Comparison of ENCODE assay signal across 27 cellular contexts in genomic region chr6:44277763-44278162, GRCh38. TPM values are rescaled to one million over a fixed set of nuclear protein-coding genes. Genes with fewer than 3 reads are reported as not detected.
"Had no signal": no experiment of that assay in that cellular context is flagged by ENCODE, and none has a peak within 500 bp of the region (broad histone marks: within the 10 kb centered on the region; RNA-seq: fewer than 3 reads in every experiment).

No MANE protein-coding gene starts in this region.

- DNase-seq: dermis blood vessel endothelial cell; effector memory CD8-positive, alpha-beta T cell; erythroblast; esophagus squamous epithelium; foreskin melanocyte; left ventricle myocardium superior; lower lobe of right lung; naive thymus-derived CD8-positive, alpha-beta T cell; nucleus accumbens; ovary; psoas muscle; right cardiac atrium; sigmoid colon; stimulated activated CD4-positive, alpha-beta T cell treated with anti-CD3 and anti-CD28 coated beads, Interleukin-2, amount 100 ng/mL, for 24 hours; stimulated activated CD4-positive, alpha-beta T cell treated with anti-CD3 and anti-CD28 coated beads, Interleukin-4, amount 100 ng/mL, for 24 hours; stimulated activated naive CD8-positive, alpha-beta T cell treated with anti-CD3 and anti-CD28 coated beads, Interleukin-15, Interleukin-2, amounts not matched to agents 100 U/mL and 50 U/mL, for 24 hours had no signal

- H3K4me3 ChIP-seq: coronary artery, esophagus squamous epithelium, lower lobe of right lung, ovary, psoas muscle, sigmoid colon, thoracic aorta, tibial nerve, upper lobe of left lung had no signal

- ATAC-seq: effector memory CD8-positive, alpha-beta T cell; left ventricle myocardium superior; lower lobe of right lung; naive thymus-derived CD8-positive, alpha-beta T cell; psoas muscle; right cardiac atrium; stimulated activated effector memory CD8-positive, alpha-beta T cell treated with anti-CD3 and anti-CD28 coated beads, Interleukin-12 subunit alpha, Interleukin-12 subunit beta, amount 100 ng/mL, for 72 hours; stimulated activated naive CD8-positive, alpha-beta T cell treated with anti-CD3 and anti-CD28 coated beads, Interleukin-15, Interleukin-2, amounts not matched to agents 100 U/mL and 50 U/mL, for 24 hours had no signal

- H3K27ac Mint-ChIP-seq: effector memory CD8-positive, alpha-beta T cell; stimulated activated effector memory CD8-positive, alpha-beta T cell treated with anti-CD3 and anti-CD28 coated beads, Interleukin-12 subunit alpha, Interleukin-12 subunit beta, amount 100 ng/mL, for 72 hours had no signal

- H3K36me3 Mint-ChIP-seq: stimulated activated effector memory CD8-positive, alpha-beta T cell treated with anti-CD3 and anti-CD28 coated beads, Interleukin-12 subunit alpha, Interleukin-12 subunit beta, amount 100 ng/mL, for 72 hours had no signal

- H3K9me3 Mint-ChIP-seq: effector memory CD8-positive, alpha-beta T cell; naive thymus-derived CD8-positive, alpha-beta T cell; neural crest cell; stimulated activated effector memory CD8-positive, alpha-beta T cell treated with anti-CD3 and anti-CD28 coated beads, Interleukin-12 subunit alpha, Interleukin-12 subunit beta, amount 100 ng/mL, for 72 hours had no signal

- H3K27ac ChIP-seq: coronary artery, esophagus squamous epithelium, lower lobe of right lung, ovary, psoas muscle, sigmoid colon, thoracic aorta, tibial nerve, upper lobe of left lung had no signal

- H3K36me3 ChIP-seq: esophagus squamous epithelium, lower lobe of right lung, ovary, sigmoid colon, thoracic aorta, upper lobe of left lung had no signal

- H3K27me3 ChIP-seq: ovary had no signal

- H3K4me1 ChIP-seq: psoas muscle had no signal

- H3K9me3 ChIP-seq: esophagus squamous epithelium, lower lobe of right lung, ovary, psoas muscle, sigmoid colon, thoracic aorta, tibial nerve, upper lobe of left lung had no signal

RNA-seq across cellular contexts. Expression of gene TMEM151B, which starts 7.5 kb away (rescaled TPM):
- total RNA-seq: dermis blood vessel endothelial cell; esophagus squamous epithelium; left ventricle myocardium superior; lower lobe of right lung; mesenteric fat pad; myocyte; naive thymus-derived CD8-positive, alpha-beta T cell; psoas muscle; renal cortical epithelial cell; skeletal muscle tissue; thoracic aorta; upper lobe of left lung had no signal
- polyA plus RNA-seq: keratinocyte; naive thymus-derived CD8-positive, alpha-beta T cell had no signal
